In genomic region chr9:134419684-134420076, GRCh38 we compare ENCODE assay signal across 8 cellular contexts.
A peak's percentile ranks its signal among the peaks of the same experiment; 100 is the strongest.
DNase-seq lines count a peak whose midpoint lies in the region; ATAC-seq and TF ChIP-seq lines count a peak whose summit lies in the region.

No MANE protein-coding gene starts in this region.

- no peak overlapping the region for H2BK12ac ChIP-seq in mesenchymal stem cell (ENCODE audit: low read length in 2 of 2)

- DNase-seq in DMS 273 treated with DMSO at 0.1 percent for 48 hours (lab: John Stamatoyannopoulos, UW) = peak; percentile 59
- peak; percentile 91 for DNase-seq in HuH-7.5 (ENCODE audit: low spot score)
- no peak for DNase-seq in adrenal gland
- DNase-seq in mesenchymal stem cell = no peak
- DNase-seq in left colon = no peak
- no peak for DNase-seq in NCI-H2081 (lab: John Stamatoyannopoulos, UW)

- TF ChIP-seq POLR2A in adrenal gland (IDR thresholded peaks at IDR 0.05) = no peak

- H3K27ac ChIP-seq in adrenal gland = peak overlapping the region in 3 of 5 donors; percentile 68 to 88 (median 73)
- H3K27ac ChIP-seq in mesenchymal stem cell (ENCODE audit: low read length, poor library complexity, severe bottlenecking) = no peak overlapping the region

- no peak overlapping the region for H2BK120ac ChIP-seq in mesenchymal stem cell (ENCODE audit: low read depth, low read length)

- H2AFZ ChIP-seq in mesenchymal stem cell (ENCODE audit: low read depth, low read length) = no peak overlapping the region

- no peak overlapping the region for H2AK5ac ChIP-seq in mesenchymal stem cell (ENCODE audit: low read length, severe bottlenecking)

- no peak overlapping the region for H3K23ac ChIP-seq in mesenchymal stem cell (ENCODE audit: low read length in 2 of 2)

- peaks cover 30% of the 10 kb centered on the region for H3K79me1 ChIP-seq in mesenchymal stem cell (replicated peaks; ENCODE audit: low read length, poor library complexity, severe bottlenecking)

- intact Hi-C loops in adrenal gland (cut with DNase I) (no loop called here), left colon (cut with DNase I, micrococcal nuclease) (no loop called here)

- peak overlapping the region; percentile 56 for H4K91ac ChIP-seq in mesenchymal stem cell (ENCODE audit: low read length)

- H3K27me3 ChIP-seq in adrenal gland (no peaks in the 10 kb centered on the region), mesenchymal stem cell (ENCODE audit: control insufficient read depth in 1 of 2, insufficient read depth in 1 of 2, low read length in 2 of 2) (no peaks in the 10 kb centered on the region)

- H3K4me1 ChIP-seq in adrenal gland (replicated peaks in 1 of 2) (peaks cover 31 to 34% of the 10 kb centered on the region in 2 donors), mesenchymal stem cell (ENCODE audit: control insufficient read depth, insufficient read depth, low read depth, low read length) (peaks cover 20% of the 10 kb centered on the region)

- H4K8ac ChIP-seq in mesenchymal stem cell (ENCODE audit: low read length) = no peak overlapping the region

- no peak overlapping the region for H3K4ac ChIP-seq in mesenchymal stem cell (ENCODE audit: low read depth in 1 of 2, low read length in 2 of 2)

- no peak overlapping the region for H3K14ac ChIP-seq in mesenchymal stem cell (ENCODE audit: low read length in 2 of 2)

- H3K4me3 ChIP-seq in adrenal gland (no peak overlapping the region), mesenchymal stem cell (ENCODE audit: insufficient read depth in 1 of 2, low read depth in 1 of 2, low read length in 2 of 2) (no peak overlapping the region)

- no peak overlapping the region for H3K4me2 ChIP-seq in mesenchymal stem cell (ENCODE audit: low read length, poor library complexity, severe bottlenecking)

- H3K36me3 ChIP-seq in adrenal gland (replicated peaks in 1 of 2) (peaks cover 0 to 39% of the 10 kb centered on the region in 2 donors), mesenchymal stem cell (ENCODE audit: control insufficient read depth in 1 of 2, insufficient read depth in 2 of 2, low read depth in 1 of 2, low read length in 2 of 2) (peaks cover 38 to 93% of the 10 kb centered on the region in 2 experiments)

- H2BK5ac ChIP-seq in mesenchymal stem cell (ENCODE audit: low read depth, low read length, poor library complexity, severe bottlenecking) = no peak overlapping the region

- no peak overlapping the region for H3K9ac ChIP-seq in mesenchymal stem cell (ENCODE audit: low read length)

- H3K9me3 ChIP-seq in adrenal gland (replicated peaks in 1 of 3) (no peaks in the 10 kb centered on the region), mesenchymal stem cell (ENCODE audit: control insufficient read depth, low read length) (no peaks in the 10 kb centered on the region)

- peak in 4 of 6 experiments; percentile 19 to 38 (median 32) for TF ChIP-seq CTCF in adrenal gland (IDR thresholded peaks at IDR 0.05)

- WGBS in adrenal gland, 4 donors = 72 to 81% (median 77%) methylated on average over 4 to 10 of the region's 10 CpGs
- 75% methylated on average over 10 of the region's 10 CpGs for WGBS in mesenchymal stem cell

- no peak overlapping the region for H3K18ac ChIP-seq in mesenchymal stem cell (ENCODE audit: low read depth in 1 of 2, low read length in 2 of 2)

- no peak for ATAC-seq in HG03342 (IDR thresholded peaks at IDR 0.05; ENCODE audit: unreplicated experiment)
- ATAC-seq in left colon = no peak
- no peak for ATAC-seq in HG03095 (IDR thresholded peaks at IDR 0.05; ENCODE audit: unreplicated experiment)

- no peak overlapping the region for H2BK15ac ChIP-seq in mesenchymal stem cell (ENCODE audit: low read depth, poor library complexity, severe bottlenecking)

Comparison
In these comparisons a context has a peak if more than half of its experiments do, and no peak if none do; other contexts are left out.
1. DNase-seq: peak in DMS 273 treated with DMSO at 0.1 percent for 48 hours (single experiment) and HuH-7.5 (single experiment); none in adrenal gland (0 of 7), mesenchymal stem cell (single experiment), left colon (0 of 2) and NCI-H2081 (0 of 2).